3 cellular contexts compared by ENCODE assay signal in genomic region chr12:17975763-17976162, GRCh38.
"Had no signal": no experiment of that assay in that cellular context is flagged by ENCODE, and none has a peak within 500 bp of the region (broad histone marks: within the 10 kb centered on the region; RNA-seq: fewer than 3 reads in every experiment).

No MANE protein-coding gene starts in this region.

- DNase-seq: GDM1, GF-D8 had no signal

- H3K4me3 ChIP-seq: GM12878 had no signal
